20 cellular contexts compared by ENCODE assay signal in the genomic region with DNA sequence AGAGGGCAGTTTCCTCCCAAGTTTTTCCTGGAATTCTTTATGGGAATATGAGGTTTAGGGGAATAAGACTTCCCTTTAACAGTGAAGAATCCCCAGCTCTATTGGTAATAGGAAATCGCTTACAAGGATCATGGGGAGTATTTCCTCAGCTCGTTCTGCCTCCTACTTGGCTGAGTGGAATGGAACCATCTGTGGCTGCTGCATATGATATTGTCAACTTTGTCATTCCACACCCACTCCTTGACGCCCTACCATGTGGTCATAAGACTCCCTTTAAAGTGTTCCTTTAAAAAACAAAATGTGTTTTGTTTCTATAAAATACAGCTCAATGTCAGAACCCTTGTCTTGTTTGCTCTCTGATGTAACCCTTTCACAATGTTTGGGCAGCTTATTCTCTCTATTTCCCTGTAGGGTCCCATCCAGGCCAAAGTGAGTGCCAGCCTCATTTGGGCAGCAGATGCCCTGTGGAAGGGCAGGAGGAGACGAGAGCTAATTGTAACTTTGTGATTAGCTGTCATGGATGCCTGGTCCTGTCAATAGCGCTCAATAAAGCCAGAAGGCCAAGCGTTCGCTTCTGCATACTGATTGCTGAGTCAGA. TPM values are rescaled to one million over a fixed set of nuclear protein-coding genes. Genes with fewer than 3 reads are reported as not detected.
DNase-seq lines count a peak whose midpoint lies in the region; ATAC-seq, FAIRE-seq and TF ChIP-seq lines count a peak whose summit lies in the region.
"Had no signal": no experiment of that assay in that cellular context is flagged by ENCODE, and none has a peak within 500 bp of the region (broad histone marks: within the 10 kb centered on the region; RNA-seq: fewer than 3 reads in every experiment).

No MANE protein-coding gene starts in this region.

- H2BK120ac ChIP-seq in H1 (replicated peaks; ENCODE audit: low read depth, low read length): no peak overlapping the region

- H3K27ac ChIP-seq in right lobe of liver (no peak overlapping the region), HepG2 (ENCODE audit: extremely low read length, insufficient read depth, low read length) (no peak overlapping the region), angular gyrus (ENCODE audit: low read depth, low read length) (peak overlapping the region; percentile 70), H1 (ENCODE audit: low read depth, low read length) (no peak overlapping the region), temporal lobe (ENCODE audit: low read depth, low read length) (peak overlapping the region; percentile 72)
- H3K27ac ChIP-seq: BLaER1, C4-2B had no signal

- no peak overlapping the region for H2BK15ac ChIP-seq in H1 (ENCODE audit: low read length)

- no peak overlapping the region for H2BK12ac ChIP-seq in H1 (ENCODE audit: low read depth, low read length)

- no peak overlapping the region for H2AK5ac ChIP-seq in H1 (ENCODE audit: low read depth, low read length)

- no peak for DNase-seq in right lobe of liver
- no peak for DNase-seq in HepG2 (ENCODE audit: low spot score)
- DNase-seq in H1 (ENCODE audit: low read depth in 1 of 2, low spot score in 2 of 2): no peak
- DNase-seq in COLO668 (lab: John Stamatoyannopoulos, UW; ENCODE audit: unreplicated experiment): no peak
- DNase-seq in NCI-H1436 (lab: John Stamatoyannopoulos, UW): no peak
- DNase-seq in middle frontal gyrus (ENCODE audit: extremely low spot score, low spot score): no peak
- DNase-seq: CD4-positive, CD25-positive, alpha-beta regulatory T cell; CD8-positive, alpha-beta T cell; DMS 273 treated with DMSO at 0.1 percent for 48 hours; DND-41; GOT3; H7; HCEC 1CT had no signal

- CTCF ChIA-PET in HepG2 (lab: Yijun Ruan, JAX; ENCODE audit: low intra/inter-chr PET ratio, low total read pairs): no interaction called here
- CTCF ChIA-PET in H1 (lab: Charles Lee; ENCODE audit: partially characterized antibody): interaction anchor here (0.6 to 1.8 kb wide), 9 partner anchors 9 to 182 kb away, joined by 3 to 11 read pairs (median 3); no protein-coding TSS in a partner anchor

- TF ChIP-seq POLR2A in right lobe of liver (IDR thresholded peaks at IDR 0.05) (no peak), HepG2 (IDR thresholded peaks at IDR 0.05; ENCODE audit: insufficient read depth in 1 of 2, low read depth in 2 of 2, low read length in 2 of 2) (no peak), H1 (IDR thresholded peaks at IDR 0.05; ENCODE audit: control extremely low read depth in 1 of 2, low read depth in 2 of 2, low read length in 2 of 2) (no peak)

- no peak overlapping the region for H2BK5ac ChIP-seq in H1 (ENCODE audit: low read depth, low read length)

- H3K4ac ChIP-seq in H1 (replicated peaks; ENCODE audit: insufficient read length, low read depth, low read length): no peak overlapping the region

- H4K8ac ChIP-seq in H1 (ENCODE audit: extremely low read depth, insufficient read depth, low read length): no peak overlapping the region

- TF ChIP-seq CTCF in right lobe of liver (IDR thresholded peaks at IDR 0.05) (no peak), HepG2 (CRISPR knock-in tag; IDR thresholded peaks at IDR 0.05) (no peak), H1 (IDR thresholded peaks at IDR 0.05; ENCODE audit: control extremely low read depth in 1 of 3, insufficient read depth in 1 of 3, low read depth in 1 of 3, low read length in 3 of 3) (no peak)

- peaks cover 0 to 6% (median 0%) of the 10 kb centered on the region in 4 donors for H3K4me1 ChIP-seq in right lobe of liver
- H3K4me1 ChIP-seq in HepG2 (ENCODE audit: insufficient read depth, low read length): no peaks in the 10 kb centered on the region
- H3K4me1 ChIP-seq in H1 (replicated peaks in 1 of 4; ENCODE audit: control insufficient read depth in 3 of 4, insufficient read depth in 4 of 4, low read length in 3 of 4): peaks cover 0 to 8% (median 1%) of the 10 kb centered on the region in 4 experiments; a peak in 2 of 7 replicates

- TF ChIP-seq RAD21 in HepG2 (CRISPR knock-in tag; IDR thresholded peaks at IDR 0.05): no peak
- no peak for TF ChIP-seq RAD21 in H1 (IDR thresholded peaks at IDR 0.05 in 1 of 2, conservative IDR thresholded peaks at IDR 0.05 in 1 of 2; ENCODE audit: low read depth in 2 of 2, low read length in 2 of 2)

- in situ Hi-C loops in HepG2 (cut with HindIII; ENCODE audit: extremely low pct_ligation_motif_present, low pct_unique_long_range_greater_than_20kb): no loop called here

- H3K4me3 ChIP-seq in right lobe of liver (no peak overlapping the region), HepG2 (replicated peaks in 1 of 3; ENCODE audit: insufficient read depth in 1 of 3, low read depth in 2 of 3, low read length in 3 of 3) (no peak overlapping the region), H1 (ENCODE audit: extremely low read depth in 1 of 4, insufficient read depth in 2 of 4, low read depth in 3 of 4, low read length in 4 of 4) (no peak overlapping the region)
- H3K4me3 ChIP-seq: BLaER1 had no signal

- H3K23ac ChIP-seq in H1 (ENCODE audit: insufficient read length): no peak overlapping the region

- no peak for TF ChIP-seq EP300 in HepG2 (IDR thresholded peaks at IDR 0.05; ENCODE audit: low read depth in 2 of 2, low read length in 2 of 2)
- TF ChIP-seq EP300 in HepG2 (CRISPR knock-in tag; IDR thresholded peaks at IDR 0.05; ENCODE audit: borderline replicate concordance): no peak
- no peak for TF ChIP-seq EP300 in H1 (IDR thresholded peaks at IDR 0.05; ENCODE audit: borderline replicate concordance in 1 of 2, low read depth in 2 of 2, low read length in 2 of 2)

- H4K5ac ChIP-seq in H1 (ENCODE audit: insufficient read length, low read depth, low read length): no peak overlapping the region

- H4K20me1 ChIP-seq in HepG2 (ENCODE audit: insufficient read depth, low read length): no peaks in the 10 kb centered on the region
- no peaks in the 10 kb centered on the region for H4K20me1 ChIP-seq in H1 (replicated peaks in 1 of 2; ENCODE audit: control insufficient read depth in 1 of 2, insufficient read depth in 2 of 2, low read length in 2 of 2)
- H4K20me1 ChIP-seq: BLaER1 had no signal

- no peak overlapping the region for H3K14ac ChIP-seq in H1 (ENCODE audit: insufficient read length)

- POLR2A ChIA-PET in HepG2 (lab: Yijun Ruan, JAX) (no interaction called here), H1 (lab: Charles Lee; ENCODE audit: partially characterized antibody) (interaction anchor here (1.7 kb wide), 1 partner anchor 9 kb away, joined by 7 read pairs; no protein-coding TSS in a partner anchor)

- H3K79me2 ChIP-seq in HepG2 (ENCODE audit: insufficient read depth, low read length) (no peaks in the 10 kb centered on the region), H1 (ENCODE audit: control insufficient read depth in 1 of 2, insufficient read depth in 2 of 2, low read length in 2 of 2) (no peaks in the 10 kb centered on the region)

- H2AFZ ChIP-seq in HepG2 (ENCODE audit: low read length) (no peak overlapping the region), H1 (ENCODE audit: low read length) (0 out of 2 replicates have a peak overlapping the region, but pooled peaks have one; percentile 74)

- WGBS in right lobe of liver (ENCODE audit: insufficient coverage, low coverage, low lambda C conversion rate, missing lambda C conversion rate): 59% methylated on average over 4 of the region's 7 CpGs
- 33% methylated on average over 7 of the region's 7 CpGs for WGBS in HepG2 (ENCODE audit: low lambda C conversion rate)
- WGBS in H1 (ENCODE audit: extremely low coverage in 1 of 2, insufficient coverage in 1 of 2, insufficient read length in 1 of 2, insufficient replicate concordance in 2 of 2, low coverage in 1 of 2, low lambda C conversion rate in 2 of 2, missing lambda C conversion rate in 1 of 2), 2 experiments: 91% methylated on average over 7 of the region's 7 CpGs; no CpG with 5 or more reads in 1 of the 2 experiments

- no peak for FAIRE-seq in HepG2 (lab: Jason Lieb, UNC)
- no peak for FAIRE-seq in H1 (lab: Jason Lieb, UNC)
- FAIRE-seq: D721Med, G401.6, GM12892 had no signal

- no peaks in the 10 kb centered on the region for H3K23me2 ChIP-seq in H1 (ENCODE audit: low read depth, low read length)

- H3K18ac ChIP-seq in H1 (ENCODE audit: extremely low read depth, low read length): no peak overlapping the region

- no peaks in the 10 kb centered on the region for H3K79me1 ChIP-seq in H1 (ENCODE audit: low read depth, low read length)

- no peak overlapping the region for H3K4me2 ChIP-seq in HepG2 (ENCODE audit: low read depth, low read length)
- H3K4me2 ChIP-seq in H1 (ENCODE audit: insufficient read depth in 1 of 2, low read depth in 2 of 2, low read length in 2 of 2): no peak overlapping the region
- H3K4me2 ChIP-seq: BLaER1 had no signal

- H3K9ac ChIP-seq in HepG2 (ENCODE audit: insufficient read depth, low read depth, low read length) (no peak overlapping the region), H1 (replicated peaks in 1 of 4; ENCODE audit: extremely low read depth in 1 of 4, low read depth in 3 of 4, low read length in 3 of 4) (no peak overlapping the region)
- H3K9ac ChIP-seq: BLaER1 had no signal

- no peak overlapping the region for H2BK20ac ChIP-seq in H1 (ENCODE audit: low read length)

- no TSS peak for BruUV-seq in HepG2 (replicated peaks; lab: Mats Ljungman, UMichigan)

- H3K9me3 ChIP-seq in right lobe of liver (no peaks in the 10 kb centered on the region), HepG2 (ENCODE audit: low read length) (no peaks in the 10 kb centered on the region), H1 (ENCODE audit: insufficient read depth in 2 of 2, low read depth in 1 of 2, low read length in 1 of 2) (no peaks in the 10 kb centered on the region)
- H3K9me3 ChIP-seq: BLaER1 had no signal

- H3K36me3 ChIP-seq in right lobe of liver: no peaks in the 10 kb centered on the region
- H3K36me3 ChIP-seq in HepG2 (replicated peaks in 1 of 2; ENCODE audit: control insufficient read depth in 1 of 2, insufficient read depth in 2 of 2, low read length in 2 of 2): no peaks in the 10 kb centered on the region
- H3K36me3 ChIP-seq in H1 (ENCODE audit: control insufficient read depth in 2 of 4, insufficient read depth in 4 of 4, low read length in 3 of 4): no peaks in the 10 kb centered on the region
- H3K36me3 ChIP-seq: BLaER1 had no signal

- no peak overlapping the region for H4K91ac ChIP-seq in H1 (replicated peaks; ENCODE audit: insufficient read length, low read length)

- ATAC-seq in right lobe of liver (peak in 3 of 4 donors; percentile 53 to 66 (median 58)), HepG2 (no peak)
- ATAC-seq: CD8-positive, alpha-beta T cell had no signal

- no peaks in the 10 kb centered on the region for H3K27me3 ChIP-seq in right lobe of liver
- H3K27me3 ChIP-seq in HepG2 (ENCODE audit: control insufficient read depth in 1 of 2, insufficient read depth in 2 of 2, low read length in 2 of 2): no peaks in the 10 kb centered on the region
- H3K27me3 ChIP-seq in H1 (replicated peaks in 1 of 4; ENCODE audit: control insufficient read depth in 3 of 4, extremely low read depth in 1 of 4, insufficient read depth in 3 of 4, low read length in 3 of 4): 0 out of 7 replicates have a peak, but pooled peaks cover 0 to 2% (median 0%) of the 10 kb centered on the region in 4 experiments
- H3K27me3 ChIP-seq: BLaER1 had no signal

- intact Hi-C loops in right lobe of liver (cut with DNase I): no loop called here
- intact Hi-C loops in HepG2 (cut with micrococcal nuclease; ENCODE audit: unreplicated experiment): no loop called here

- no peak overlapping the region for H3K56ac ChIP-seq in H1 (replicated peaks; ENCODE audit: insufficient read length, low read depth, low read length)

RNA-seq across cellular contexts. Expression of gene ATRNL1, which starts 33.8 kb away (rescaled TPM):
- total RNA-seq in right lobe of liver (1 to 10 TPM in 5 of 6 experiments, under 1 TPM in 1; 0.81 to 5.3 (median 2.6) TPM), HepG2 (2016; rRNA removed; fragmentation: Illumina TruSeq; extraction: Trizol) (0.04 TPM in 1 of 2 replicates, not detected in the other), temporal lobe (353 TPM)
- 0.20 TPM in 1 of 2 replicates, not detected in the other for total RNA-seq in HepG2 (2016; cell fraction: cytosol; rRNA removed; fragmentation: Illumina TruSeq; extraction: Trizol; ENCODE audit: low read depth)
- not detected in 2 replicates for total RNA-seq in HepG2 (2016; cell fraction: insoluble cytoplasmic fraction; rRNA removed; fragmentation: Illumina TruSeq; extraction: Trizol)
- total RNA-seq in HepG2 (2016; cell fraction: membrane; rRNA removed; fragmentation: Illumina TruSeq; extraction: Trizol): 0.14 and 0.22 TPM in 2 replicates
- not detected in 2 replicates for total RNA-seq in HepG2 (2016; cell fraction: nucleus; rRNA removed; fragmentation: Illumina TruSeq; extraction: Trizol)
- polyA plus RNA-seq in HepG2 (2011; rRNA removed) (0.01 TPM in 1 of 2 replicates, not detected in the other), H1 (2011; rRNA removed) (2.9 and 5.1 TPM in 2 replicates)
- polyA plus RNA-seq in HepG2 (2011; cell fraction: cytosol; rRNA removed): 0.03 TPM in 1 of 2 replicates, not detected in the other
- polyA plus RNA-seq in HepG2 (2011; cell fraction: nucleus; rRNA removed): not detected in 2 replicates
- 0.12 TPM in 1 of 2 replicates, not detected in the other for polyA plus RNA-seq in HepG2 (2012)
- polyA plus RNA-seq in HepG2 (2016; cell fraction: cytosol; fragmentation: Illumina TruSeq; extraction: Trizol; ENCODE audit: low read depth): 0.10 TPM in 1 of 2 replicates, not detected in the other
- polyA plus RNA-seq in HepG2 (2016; cell fraction: insoluble cytoplasmic fraction; fragmentation: Illumina TruSeq; extraction: Trizol; ENCODE audit: low read depth): not detected in 2 replicates
- not detected in 2 replicates for polyA plus RNA-seq in HepG2 (2016; cell fraction: membrane; fragmentation: Illumina TruSeq; extraction: Trizol; ENCODE audit: low read depth)
- polyA plus RNA-seq in HepG2 (2016; cell fraction: nucleus; fragmentation: Illumina TruSeq; extraction: Trizol; ENCODE audit: insufficient read depth, low read depth): not detected in 2 replicates
- 0.02 TPM in 1 of 2 replicates, not detected in the other for polyA minus RNA-seq in HepG2 (2011; rRNA and poly(A)+ RNA removed; ENCODE audit: low replicate concordance)
- polyA minus RNA-seq in HepG2 (2011; cell fraction: cytosol; rRNA and poly(A)+ RNA removed): not detected in 2 replicates
- polyA minus RNA-seq in HepG2 (2011; cell fraction: nucleus; rRNA and poly(A)+ RNA removed): 0.37 and 1.2 TPM in 2 replicates
- 17.6 and 18.4 TPM in 2 replicates for total RNA-seq in H1 (2021; fragmentation: NEBNext Ultra II Directional; extraction: Animal tissue kit (Norgen Biotek cat#: 25700))
- 5.8 TPM for polyA plus RNA-seq in H1 (2011; cell fraction: cytosol; rRNA removed)
- polyA plus RNA-seq in H1 (2011; cell fraction: nucleus; rRNA removed): 3.9 TPM
- 4.6 to 6.0 TPM (median 5.0 TPM) in 4 replicates for polyA plus RNA-seq in H1 (2012, experiment 1 of 2)
- polyA plus RNA-seq in H1 (2012, experiment 2 of 2): 2.0 TPM
- 6.0 TPM for polyA plus RNA-seq in H1 (2013, experiment 1 of 2)
- polyA plus RNA-seq in H1 (2013, experiment 2 of 2): 6.0 TPM
- 41.0 and 57.2 TPM in 2 replicates for polyA minus RNA-seq in H1 (2011; rRNA and poly(A)+ RNA removed)
- polyA minus RNA-seq in H1 (2011; cell fraction: cytosol; rRNA and poly(A)+ RNA removed): 22.3 TPM
- polyA minus RNA-seq in H1 (2011; cell fraction: nucleus; rRNA and poly(A)+ RNA removed): 122 TPM
- total RNA-seq: CD4-positive, CD25-positive, alpha-beta regulatory T cell; CD8-positive, alpha-beta T cell had no signal
- polyA plus RNA-seq: CD4-positive, CD25-positive, alpha-beta regulatory T cell had no signal

Comparison
In these comparisons a context has a peak if more than half of its experiments do, and no peak if none do; other contexts are left out.
1. H3K27ac ChIP-seq: peak in angular gyrus (single experiment) and temporal lobe (single experiment); none in right lobe of liver (0 of 3), HepG2 (single experiment) and H1 (single experiment).
2. RNA of gene ATRNL1, which starts 33.8 kb away (total RNA-seq): 353 TPM in temporal lobe (single experiment); 17.6 to 18.4 TPM in H1, 0.81 to 5.3 TPM in right lobe of liver and 0.04 to 0.22 TPM in HepG2; every median in the first group is over 10 times any median in the second.